In genomic region chr11:117473692-117474091, GRCh38 we compare ENCODE assay signal across 17 cellular contexts.
DNase-seq lines count a peak whose midpoint lies in the region; ATAC-seq and TF ChIP-seq lines count a peak whose summit lies in the region.
"Had no signal": no experiment of that assay in that cellular context is flagged by ENCODE, and none has a peak within 500 bp of the region (broad histone marks: within the 10 kb centered on the region; RNA-seq: fewer than 3 reads in every experiment).

No MANE protein-coding gene starts in this region.

- peak overlapping the region; percentile 25; the same call in 1 of the 2 replicates for H3K27ac ChIP-seq in VCaP
- H3K27ac ChIP-seq: psoas muscle had no signal

- H3K27me3 Mint-ChIP-seq in stimulated activated naive CD8-positive, alpha-beta T cell treated with anti-CD3 and anti-CD28 coated beads, Interleukin-15, amount 100 ng/mL, for 72 hours: peaks cover 6% of the 10 kb centered on the region

- H3K4me3 ChIP-seq in foreskin fibroblast (ENCODE audit: low read depth in 1 of 2, low read length in 2 of 2): no peak overlapping the region
- H3K4me3 ChIP-seq: psoas muscle had no signal

- no peak overlapping the region for H3K4me3 Mint-ChIP-seq in stimulated activated naive CD8-positive, alpha-beta T cell treated with anti-CD3 and anti-CD28 coated beads, Interleukin-15, amount 100 ng/mL, for 72 hours
- H3K4me3 Mint-ChIP-seq: activated T-cell treated with anti-CD3 and anti-CD28 coated beads, Interleukin-2, amount 50 U/mL, for 4 hours; CD4-positive, alpha-beta memory T cell; natural killer cell treated with Interleukin-12 subunit alpha and Interleukin-12 subunit beta and Interleukin-15 and Interleukin-18, amount 100 ng/mL, for 72 hours; T-helper 2 cell treated with Interferon-gamma antibody and Interleukin-4, amounts not matched to agents 5 μg/mL and 100 μg/mL, for 36 hours had no signal

- H3K9me3 Mint-ChIP-seq in stimulated activated naive CD8-positive, alpha-beta T cell treated with anti-CD3 and anti-CD28 coated beads, Interleukin-15, amount 100 ng/mL, for 72 hours: no peaks in the 10 kb centered on the region
- H3K9me3 Mint-ChIP-seq: activated T-cell treated with anti-CD3 and anti-CD28 coated beads, Interleukin-2, amount 50 U/mL, for 4 hours; natural killer cell treated with Interleukin-12 subunit alpha and Interleukin-12 subunit beta and Interleukin-15 and Interleukin-18, amount 100 ng/mL, for 72 hours; T-helper 2 cell treated with Interferon-gamma antibody and Interleukin-4, amounts not matched to agents 5 μg/mL and 100 μg/mL, for 36 hours had no signal

- ATAC-seq in stimulated activated naive CD8-positive, alpha-beta T cell treated with anti-CD3 and anti-CD28 coated beads, Interleukin-15, amount 100 ng/mL, for 72 hours: no peak
- ATAC-seq: activated T-cell treated with anti-CD3 and anti-CD28 coated beads, Interleukin-2, amount 50 U/mL, for 4 hours; HCT116; natural killer cell treated with Interleukin-12 subunit alpha and Interleukin-12 subunit beta and Interleukin-15 and Interleukin-18, amount 100 ng/mL, for 72 hours; psoas muscle had no signal

- DNase-seq in COLO668 (lab: John Stamatoyannopoulos, UW; ENCODE audit: unreplicated experiment) (peak; percentile 87), NCI-H1105 (lab: John Stamatoyannopoulos, UW) (peak; percentile 91), NCI-H2196 treated with DMSO at 0.1 percent for 48 hours (lab: John Stamatoyannopoulos, UW; ENCODE audit: unreplicated experiment) (peak; percentile 85), D341Med (ENCODE audit: low spot score) (no peak), anterior cingulate cortex (lab: John Stamatoyannopoulos, UW) (no peak), foreskin fibroblast (no peak)
- no peak for DNase-seq in stimulated activated naive CD8-positive, alpha-beta T cell treated with anti-CD3 and anti-CD28 coated beads, Interleukin-15, amount 100 ng/mL, for 72 hours
- DNase-seq: activated CD4-positive, alpha-beta T cell treated with anti-CD3 and anti-CD28 coated beads, Interleukin-2, amount 50 U/mL, for 1 hour; activated T-cell treated with anti-CD3 and anti-CD28 coated beads, Interleukin-2, amount 50 U/mL, for 4 hours; CD4-positive, alpha-beta memory T cell; NCI-H2227 treated with DMSO at 0.1 percent for 48 hours; psoas muscle; substantia nigra had no signal

- no peaks in the 10 kb centered on the region for H3K4me1 Mint-ChIP-seq in stimulated activated naive CD8-positive, alpha-beta T cell treated with anti-CD3 and anti-CD28 coated beads, Interleukin-15, amount 100 ng/mL, for 72 hours

- TF ChIP-seq CTCF in VCaP (conservative IDR thresholded peaks at IDR 0.05) (no peak), foreskin fibroblast (IDR thresholded peaks at IDR 0.05; ENCODE audit: low read depth, low read length) (no peak)

- H3K27ac Mint-ChIP-seq in stimulated activated naive CD8-positive, alpha-beta T cell treated with anti-CD3 and anti-CD28 coated beads, Interleukin-15, amount 100 ng/mL, for 72 hours: no peak overlapping the region
- H3K27ac Mint-ChIP-seq: CD4-positive, alpha-beta memory T cell; natural killer cell treated with Interleukin-12 subunit alpha and Interleukin-12 subunit beta and Interleukin-15 and Interleukin-18, amount 100 ng/mL, for 72 hours; T-helper 2 cell treated with Interferon-gamma antibody and Interleukin-4, amounts not matched to agents 5 μg/mL and 100 μg/mL, for 36 hours had no signal

Comparison
In these comparisons a context has a peak if more than half of its experiments do, and no peak if none do; other contexts are left out.
1. DNase-seq: peak in COLO668 (single experiment), NCI-H1105 (single experiment) and NCI-H2196 treated with DMSO at 0.1 percent for 48 hours (single experiment); none in D341Med (single experiment), anterior cingulate cortex (0 of 58), stimulated activated naive CD8-positive, alpha-beta T cell treated with anti-CD3 and anti-CD28 coated beads, Interleukin-15, amount 100 ng/mL, for 72 hours (0 of 2) and foreskin fibroblast (0 of 2).